8 cellular contexts compared by ENCODE assay signal in genomic region chr17:46742539-46743270, GRCh38.
DNase-seq lines count a peak whose midpoint lies in the region; ATAC-seq and TF ChIP-seq lines count a peak whose summit lies in the region.

No MANE protein-coding gene starts in this region.

- no peak overlapping the region for H4K8ac ChIP-seq in mesendoderm (ENCODE audit: low read depth, low read length)

- H3K27ac ChIP-seq in mesendoderm (ENCODE audit: low read depth, low read length): no peak overlapping the region
- no peak overlapping the region for H3K27ac ChIP-seq in uterus

- peak overlapping the region; percentile 43 for H2AK5ac ChIP-seq in mesendoderm (ENCODE audit: low read length)

- H3K9me3 ChIP-seq in uterus: no peaks in the 10 kb centered on the region

- DNase-seq in Caki2 (ENCODE audit: low read depth): peak; percentile 62
- no peak for DNase-seq in mesendoderm
- DNase-seq in uterus: no peak

- peak overlapping the region; percentile 11 for H3K56ac ChIP-seq in mesendoderm (ENCODE audit: low read length)

- no peak overlapping the region for H3K18ac ChIP-seq in mesendoderm (ENCODE audit: low read length)

- H3K27ac Mint-ChIP-seq in brain: peak overlapping the region in 3 of 5 experiments; percentile 14 to 36 (median 27)

- H3K4ac ChIP-seq in mesendoderm (ENCODE audit: low read depth, low read length): no peak overlapping the region

- H3K4me3 Mint-ChIP-seq in brain: no peak overlapping the region

- H3K36me3 Mint-ChIP-seq in brain: peaks cover 8% of the 10 kb centered on the region

- no peaks in the 10 kb centered on the region for H3K9me3 Mint-ChIP-seq in brain

- TF ChIP-seq CTCF in brain (conservative IDR thresholded peaks at IDR 0.05): no peak
- no peak for TF ChIP-seq CTCF in uterus (IDR thresholded peaks at IDR 0.05)

- intact Hi-C loops in uterus (cut with DNase I; ENCODE audit: low total_unique reads): no loop called here

- peaks cover 6% of the 10 kb centered on the region for H3K4me1 ChIP-seq in mesendoderm (ENCODE audit: control insufficient read depth, low read depth, low read length)
- H3K4me1 ChIP-seq in uterus: no peaks in the 10 kb centered on the region

- in situ Hi-C loops in Caki2 (cut with HindIII; ENCODE audit: low pct_unique_long_range_greater_than_20kb, low sequenced_read_pairs): no loop called here

- ATAC-seq in HG03439 (IDR thresholded peaks at IDR 0.05; ENCODE audit: unreplicated experiment) (no peak), GM18909 (IDR thresholded peaks at IDR 0.05; ENCODE audit: poor library complexity, unreplicated experiment) (no peak), GM18907 (IDR thresholded peaks at IDR 0.05; ENCODE audit: unreplicated experiment) (no peak)

- no peak for TF ChIP-seq EP300 in Ishikawa (IDR thresholded peaks at IDR 0.05; ENCODE audit: borderline replicate concordance)

- H2BK5ac ChIP-seq in mesendoderm (ENCODE audit: low read length): peak overlapping the region; percentile 2

- H3K36me3 ChIP-seq in mesendoderm (ENCODE audit: control insufficient read depth, insufficient read depth, low read length): no peaks in the 10 kb centered on the region
- no peaks in the 10 kb centered on the region for H3K36me3 ChIP-seq in uterus

- H3K4me3 ChIP-seq in mesendoderm (ENCODE audit: low read length): no peak overlapping the region
- no peak overlapping the region for H3K4me3 ChIP-seq in uterus

- no peak overlapping the region for H2BK15ac ChIP-seq in mesendoderm (replicated peaks; ENCODE audit: low read depth)

- no peak overlapping the region for H3K4me2 ChIP-seq in mesendoderm (ENCODE audit: low read length)

- no peaks in the 10 kb centered on the region for H3K79me2 ChIP-seq in mesendoderm (ENCODE audit: control insufficient read depth, insufficient read depth, low read length)

- no peak overlapping the region for H4K5ac ChIP-seq in mesendoderm (ENCODE audit: low read length)

- H3K27me3 ChIP-seq in mesendoderm (ENCODE audit: insufficient read depth, low read length, poor library complexity) (no peaks in the 10 kb centered on the region), uterus (no peaks in the 10 kb centered on the region)

- peaks cover 28% of the 10 kb centered on the region for H3K4me1 Mint-ChIP-seq in brain

- no peaks in the 10 kb centered on the region for H3K27me3 Mint-ChIP-seq in brain

- TF ChIP-seq POLR2A in uterus (IDR thresholded peaks at IDR 0.05): no peak

- no CpG with 5 or more reads among the region's 7 CpGs for WGBS in mesendoderm (ENCODE audit: extremely low coverage, insufficient coverage, low lambda C conversion rate)

- no peak overlapping the region for H2BK120ac ChIP-seq in mesendoderm (ENCODE audit: low read depth, low read length)

- H3K23ac ChIP-seq in mesendoderm (ENCODE audit: low read length): no peak overlapping the region

- no peaks in the 10 kb centered on the region for H3K79me1 ChIP-seq in mesendoderm (ENCODE audit: low read length)

- no peak overlapping the region for H3K9ac ChIP-seq in mesendoderm (ENCODE audit: low read length)

- TF ChIP-seq RAD21 in Ishikawa (IDR thresholded peaks at IDR 0.05; ENCODE audit: low read depth): no peak

TF ChIP-seq in Ishikawa, 13 proteins besides CTCF, POLR2A, EP300 and RAD21:
- TF ChIP-seq NFIC (IDR thresholded peaks at IDR 0.05): peak; percentile 75
- TF ChIP-seq CREB1 (IDR thresholded peaks at IDR 0.05; ENCODE audit: low read depth): no peak
- TF ChIP-seq EGR1 (IDR thresholded peaks at IDR 0.05): no peak
